ENCODE assay signal across 8 cellular contexts in the genomic region with DNA sequence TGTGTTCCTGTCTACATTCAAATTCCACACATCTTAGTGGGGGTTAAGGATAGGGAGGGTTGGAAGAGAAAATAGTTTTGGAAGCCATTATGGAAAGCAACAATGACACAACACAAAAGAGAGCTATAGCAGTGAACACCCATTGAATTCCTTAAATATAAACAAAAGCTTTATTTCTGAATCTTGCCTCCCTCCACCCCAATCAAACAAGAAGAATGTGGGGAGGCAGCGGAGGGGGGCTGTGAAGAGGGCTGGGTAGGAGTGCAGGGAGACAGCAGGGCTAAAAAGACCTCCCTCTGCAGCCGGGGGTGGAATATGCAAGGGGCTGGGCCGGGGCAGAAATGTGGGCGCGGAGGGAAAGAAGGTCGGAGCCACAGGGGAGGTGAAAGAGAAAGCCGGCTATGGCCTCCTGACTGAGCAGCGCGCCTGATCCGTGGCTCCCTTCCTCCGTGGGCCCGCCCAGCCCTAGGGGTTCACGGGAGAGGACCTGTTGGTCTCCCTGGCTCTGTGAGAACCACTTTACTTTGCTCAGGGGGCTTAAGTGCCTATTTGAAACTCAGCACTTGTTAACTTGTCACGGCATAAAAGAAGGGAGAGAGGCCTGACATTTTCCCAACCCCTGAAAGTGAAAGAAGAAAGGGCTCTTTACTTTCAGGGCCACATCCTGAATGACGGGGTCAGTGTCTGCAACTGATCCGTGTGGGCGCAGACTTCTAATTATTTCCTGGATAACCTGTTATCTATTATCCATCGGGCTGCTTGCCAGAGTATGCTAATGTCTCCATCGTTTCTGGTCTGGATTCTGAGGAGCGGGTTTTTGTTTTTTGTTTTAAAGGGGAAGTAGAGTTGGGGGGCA.
DNase-seq lines count a peak whose midpoint lies in the region; ATAC-seq, FAIRE-seq and TF ChIP-seq lines count a peak whose summit lies in the region.

No MANE protein-coding gene starts in this region.

- ATAC-seq in K562 (peak; percentile 88), gastrocnemius medialis (peak; percentile 54 to 74), GM21737 (IDR thresholded peaks at IDR 0.05; ENCODE audit: unreplicated experiment) (no peak), GM21786 (IDR thresholded peaks at IDR 0.05; ENCODE audit: unreplicated experiment) (no peak)

- intact Hi-C loops in K562 (cut with micrococcal nuclease) = loop anchor here (10.0 kb wide), 3 partner anchors 145 to 595 kb away; a partner anchor contains a TSS
- intact Hi-C loops in gastrocnemius medialis (cut with DNase I; ENCODE audit: low total_unique reads) = no loop called here

- no peaks in the 10 kb centered on the region; the same call in 1 of the 2 replicates for H3K9me3 ChIP-seq in AG04450 (ENCODE audit: control insufficient read depth, insufficient read depth, low read length)
- H3K9me3 ChIP-seq in K562 (replicated peaks; ENCODE audit: control insufficient read depth, insufficient read depth, low read depth, low read length) = no peaks in the 10 kb centered on the region
- H3K9me3 ChIP-seq in iPS-20b (ENCODE audit: insufficient read depth, low read depth, low read length) = no peaks in the 10 kb centered on the region
- no peaks in the 10 kb centered on the region for H3K9me3 ChIP-seq in gastrocnemius medialis

- H3K4me1 ChIP-seq in K562 (replicated peaks in 1 of 2; ENCODE audit: control insufficient read depth in 2 of 2, insufficient read depth in 2 of 2, low read length in 2 of 2) (peaks cover 4 to 13% of the 10 kb centered on the region in 2 experiments), iPS-20b (ENCODE audit: insufficient read depth, low read length) (peaks cover 30% of the 10 kb centered on the region), gastrocnemius medialis (peaks cover 5 to 8% of the 10 kb centered on the region in 2 donors)

- 15% methylated on average over 10 of the region's 20 CpGs for WGBS in K562 (ENCODE audit: insufficient coverage, low coverage, missing lambda C conversion rate)

- in situ Hi-C loops in K562 (cut with MboI) = no loop called here
- in situ Hi-C loops in gastrocnemius medialis (cut with MboI; ENCODE audit: low sequenced_read_pairs in 4 of 4) = no loop called here

- no TSS peak for BruUV-seq in K562 (replicated peaks; lab: Mats Ljungman, UMichigan)

- TF ChIP-seq RAD21 in K562 (CRISPR knock-in tag; conservative IDR thresholded peaks at IDR 0.05 in 1 of 2, IDR thresholded peaks at IDR 0.05 in 1 of 2) = no peak

- H3K4me2 ChIP-seq in K562 (ENCODE audit: insufficient read depth, low read length) = peak overlapping the region; percentile 71

- H3K9me1 ChIP-seq in K562 (ENCODE audit: control insufficient read depth, insufficient read depth, low read length) = no peaks in the 10 kb centered on the region

- TF ChIP-seq CTCF in AG04450 (IDR thresholded peaks at IDR 0.05; ENCODE audit: low read depth, low read length) (no peak), K562 (IDR thresholded peaks at IDR 0.05 in 2 of 3, conservative IDR thresholded peaks at IDR 0.05 in 1 of 3; ENCODE audit: insufficient read depth in 2 of 3, low read depth in 1 of 3, low read length in 3 of 3) (no peak), gastrocnemius medialis (IDR thresholded peaks at IDR 0.05 in 4 of 5, conservative IDR thresholded peaks at IDR 0.05 in 1 of 5) (no peak)

- H3K27ac ChIP-seq in AG04450 (ENCODE audit: low read depth, low read length) (peak overlapping the region; percentile 61), K562 (ENCODE audit: extremely low read depth, low read depth, low read length) (peak overlapping the region; percentile 67; the same call in 2 of the 3 replicates), iPS-20b (ENCODE audit: low read length) (no peak overlapping the region), gastrocnemius medialis (peak overlapping the region; percentile 55 to 70 (median 64))

- H3K27me3 ChIP-seq in AG04450 (ENCODE audit: control insufficient read depth, insufficient read depth, low read length) = no peaks in the 10 kb centered on the region
- H3K27me3 ChIP-seq in K562 (ENCODE audit: control insufficient read depth in 2 of 2, insufficient read depth in 2 of 2, low read length in 2 of 2) = no peaks in the 10 kb centered on the region
- H3K27me3 ChIP-seq in iPS-20b (ENCODE audit: insufficient read depth, low read length) = no peaks in the 10 kb centered on the region
- H3K27me3 ChIP-seq in gastrocnemius medialis = no peaks in the 10 kb centered on the region

- peak overlapping the region; percentile 68 to 89 for H3K9ac ChIP-seq in K562 (ENCODE audit: insufficient read depth in 1 of 2, low read depth in 2 of 2, low read length in 2 of 2)
- H3K9ac ChIP-seq in iPS-20b (ENCODE audit: low read depth, low read length) = peak overlapping the region; percentile 64; the same call in 1 of the 2 replicates

- peak overlapping the region; percentile 31 for H3K4me3 ChIP-seq in AG04450 (ENCODE audit: low read depth, low read length)
- H3K4me3 ChIP-seq in K562 = no peak overlapping the region
- H3K4me3 ChIP-seq in iPS-20b (ENCODE audit: low read length) = peak overlapping the region; percentile 26; the same call in 1 of the 2 replicates
- H3K4me3 ChIP-seq in gastrocnemius medialis = peak overlapping the region; percentile 47 to 76 (median 52)

- FAIRE-seq in H54 (lab: Jason Lieb, UNC) (peak; percentile 90), K562 (lab: Jason Lieb, UNC) (peak; percentile 64)

- peak overlapping the region; percentile 99 for H2AFZ ChIP-seq in K562 (ENCODE audit: low read depth, low read length)

- no peaks in the 10 kb centered on the region for H3K79me2 ChIP-seq in K562 (ENCODE audit: control insufficient read depth, insufficient read depth, low read length)

- H3K36me3 ChIP-seq in K562 (ENCODE audit: control insufficient read depth, insufficient read depth, low read length) (no peaks in the 10 kb centered on the region), iPS-20b (ENCODE audit: insufficient read depth, low read depth, low read length) (no peaks in the 10 kb centered on the region), gastrocnemius medialis (no peaks in the 10 kb centered on the region)

- CTCF ChIA-PET in AG04450 (lab: Charles Lee) = interaction anchor here (0.8 to 1.6 kb wide), 5 partner anchors 8 to 186 kb away, joined by 3 to 5 read pairs (median 3); no protein-coding TSS in a partner anchor
- CTCF ChIA-PET in K562 (lab: Yijun Ruan, JAX; ENCODE audit: low intra/inter-chr PET ratio) = interaction anchor here (0.6 kb wide), 1 partner anchor 183 kb away, joined by 3 read pairs; a partner anchor contains a TSS

- no peak for TF ChIP-seq POLR2A in H54 (IDR thresholded peaks at IDR 0.05; ENCODE audit: low read depth, low read length)
- no peak for TF ChIP-seq POLR2A in K562 (conservative IDR thresholded peaks at IDR 0.05)
- no peak for TF ChIP-seq POLR2A in gastrocnemius medialis (IDR thresholded peaks at IDR 0.05)

- no peak for TF ChIP-seq EP300 in K562 (IDR thresholded peaks at IDR 0.05; ENCODE audit: low read length)

- POLR2A ChIA-PET in AG04450 (lab: Yijun Ruan, JAX) = no interaction called here
- POLR2A ChIA-PET in K562 (lab: Yijun Ruan, JAX) = interaction anchor here (0.6 to 1.9 kb wide), 5 partner anchors 10 to 48 kb away, joined by 3 to 4 read pairs (median 3); no protein-coding TSS in a partner anchor

- DNase-seq in AG04450 (ENCODE audit: low read depth, low spot score) (no peak), H54 (ENCODE audit: insufficient read length, low spot score) (no peak), SK-N-DZ (ENCODE audit: low spot score) (peak; percentile 17), K562 (ENCODE audit: extremely low read depth in 1 of 4, low spot score in 3 of 4) (peak; percentile 21 to 33 (median 26)), gastrocnemius medialis (no peak)

- no peaks in the 10 kb centered on the region for H4K20me1 ChIP-seq in K562 (replicated peaks; ENCODE audit: control insufficient read depth, insufficient read depth, low read length)

TF ChIP-seq in K562, 482 proteins besides CTCF, POLR2A, EP300 and RAD21 (continues in another document):
- no peak for TF ChIP-seq LCOR (CRISPR knock-in tag; IDR thresholded peaks at IDR 0.05)
- no peak for TF ChIP-seq ZSCAN32 (CRISPR knock-in tag; IDR thresholded peaks at IDR 0.05)
- TF ChIP-seq NFRKB (IDR thresholded peaks at IDR 0.05; ENCODE audit: low read depth) = peak; percentile 28; the same call in 1 of the 2 replicates
- TF ChIP-seq ARID2 (IDR thresholded peaks at IDR 0.05) = no peak
- TF ChIP-seq ZNF589 (CRISPR knock-in tag; IDR thresholded peaks at IDR 0.05; ENCODE audit: low read depth) = no peak
- peak; percentile 21; the same call in 1 of the 2 replicates for TF ChIP-seq L3MBTL2 (IDR thresholded peaks at IDR 0.05)
- TF ChIP-seq RUNX1 (IDR thresholded peaks at IDR 0.05; ENCODE audit: low read depth) = no peak
- peak; percentile 43; the same call in 1 of the 2 replicates for TF ChIP-seq ZFX (CRISPR knock-in tag; IDR thresholded peaks at IDR 0.05)
- no peak for TF ChIP-seq CHD4 (IDR thresholded peaks at IDR 0.05; ENCODE audit: insufficient read depth, insufficient replicate concordance, low read depth, low read length, poor library complexity, severe bottlenecking)
- TF ChIP-seq, protein P1, sequence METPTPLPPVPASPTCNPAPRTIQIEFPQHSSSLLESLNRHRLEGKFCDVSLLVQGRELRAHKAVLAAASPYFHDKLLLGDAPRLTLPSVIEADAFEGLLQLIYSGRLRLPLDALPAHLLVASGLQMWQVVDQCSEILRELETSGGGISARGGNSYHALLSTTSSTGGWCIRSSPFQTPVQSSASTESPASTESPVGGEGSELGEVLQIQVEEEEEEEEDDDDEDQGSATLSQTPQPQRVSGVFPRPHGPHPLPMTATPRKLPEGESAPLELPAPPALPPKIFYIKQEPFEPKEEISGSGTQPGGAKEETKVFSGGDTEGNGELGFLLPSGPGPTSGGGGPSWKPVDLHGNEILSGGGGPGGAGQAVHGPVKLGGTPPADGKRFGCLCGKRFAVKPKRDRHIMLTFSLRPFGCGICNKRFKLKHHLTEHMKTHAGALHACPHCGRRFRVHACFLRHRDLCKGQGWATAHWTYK (CRISPR knock-in tag; IDR thresholded peaks at IDR 0.05) = 0 out of 2 replicates have a peak, but pooled peaks have one; percentile 29
- TF ChIP-seq TBL1XR1 (IDR thresholded peaks at IDR 0.05; ENCODE audit: low read length in 2 of 2) = no peak
- 0 out of 2 replicates have a peak, but pooled peaks have one; percentile 27 for TF ChIP-seq ZBTB7A (IDR thresholded peaks at IDR 0.05; ENCODE audit: borderline replicate concordance, control insufficient read depth, low read depth, low read length)
- TF ChIP-seq ZNF347 (CRISPR knock-in tag; IDR thresholded peaks at IDR 0.05; ENCODE audit: low read depth) = no peak
- TF ChIP-seq MAZ (CRISPR knock-in tag; conservative IDR thresholded peaks at IDR 0.05 in 1 of 2, IDR thresholded peaks at IDR 0.05 in 1 of 2) = 0 out of 4 replicates have a peak, but pooled peaks of 1 of the 2 experiments have one; percentile 40
- TF ChIP-seq NCOA1 (IDR thresholded peaks at IDR 0.05; ENCODE audit: low read depth) = no peak

Comparison
In these comparisons a context has a peak if more than half of its experiments do, and no peak if none do; other contexts are left out.
1. DNase-seq: peak in SK-N-DZ (single experiment) and K562 (4 of 4); none in AG04450 (single experiment), H54 (single experiment) and gastrocnemius medialis (0 of 2).
2. ATAC-seq: peak in K562 (single experiment) and gastrocnemius medialis (2 of 2); none in GM21737 (single experiment) and GM21786 (single experiment).